In genomic region chr5:27341342-27341741, GRCh38 we compare ENCODE assay signal across 17 cellular contexts.
"Had no signal": no experiment of that assay in that cellular context is flagged by ENCODE, and none has a peak within 500 bp of the region (broad histone marks: within the 10 kb centered on the region; RNA-seq: fewer than 3 reads in every experiment).

No MANE protein-coding gene starts in this region.

- H3K36me3 Mint-ChIP-seq: naive thymus-derived CD4-positive, alpha-beta T cell had no signal

- H3K4me1 Mint-ChIP-seq: immature natural killer cell; naive thymus-derived CD4-positive, alpha-beta T cell had no signal

- FAIRE-seq: endothelial cell of umbilical vein, keratinocyte had no signal

- H3K27me3 Mint-ChIP-seq: naive thymus-derived CD4-positive, alpha-beta T cell had no signal

- H3K4me3 Mint-ChIP-seq: endodermal cell; immature natural killer cell; naive thymus-derived CD4-positive, alpha-beta T cell had no signal

- H3K27ac Mint-ChIP-seq: endodermal cell; immature natural killer cell; naive thymus-derived CD4-positive, alpha-beta T cell had no signal

- DNase-seq: effector CD4-positive, alpha-beta T cell; endodermal cell; erythroblast; foreskin keratinocyte; immature natural killer cell; left ventricle myocardium inferior; lower lobe of right lung; mesenchymal stem cell; naive thymus-derived CD4-positive, alpha-beta T cell; posterior cingulate gyrus; sigmoid colon; stimulated activated CD4-positive, alpha-beta T cell treated with anti-CD3 and anti-CD28 coated beads, Interleukin-12 subunit alpha, Interleukin-12 subunit beta, amount 100 ng/mL, for 4 hours; stimulated activated CD4-positive, alpha-beta T cell treated with anti-CD3 and anti-CD28 coated beads, Interleukin-2, amount 100 ng/mL, for 48 hours; stimulated activated naive CD4-positive, alpha-beta T cell treated with Interleukin-2 at 50 U/mL for 16 hours; trophoblast cell had no signal
